ENCODE assay signal across 23 cellular contexts in genomic region chr2:236459393-236459792, GRCh38.
"Had no signal": no experiment of that assay in that cellular context is flagged by ENCODE, and none has a peak within 500 bp of the region (broad histone marks: within the 10 kb centered on the region; RNA-seq: fewer than 3 reads in every experiment).

No MANE protein-coding gene starts in this region.

- H3K4me1 ChIP-seq: gastrocnemius medialis, left lung, parathyroid adenoma, right lobe of liver, suprapubic skin, transverse colon, vagina had no signal

- DNase-seq: cortex of kidney; effector memory CD8-positive, alpha-beta T cell; gastrocnemius medialis; head of caudate nucleus; left lung; mesenchymal stem cell; mucosa of descending colon; naive B cell; right lobe of liver; stimulated activated CD4-positive, alpha-beta T cell treated with anti-CD3 and anti-CD28 coated beads, Interleukin-12 subunit alpha, Interleukin-12 subunit beta, amount 100 ng/mL, for 4 hours; stimulated activated CD4-positive, alpha-beta T cell treated with anti-CD3 and anti-CD28 coated beads, Interleukin-1b, Interleukin-23, amount 100 ng/mL, for 48 hours; stimulated activated CD4-positive, alpha-beta T cell treated with anti-CD3 and anti-CD28 coated beads, Interleukin-4, amount 100 ng/mL, for 1 hour; stimulated activated CD8-positive, alpha-beta memory T cell treated with anti-CD3 and anti-CD28 coated beads, Interleukin-4, amount 100 ng/mL, for 48 hours; stimulated activated naive CD4-positive, alpha-beta T cell; stimulated activated naive CD8-positive, alpha-beta T cell treated with anti-CD3 and anti-CD28 coated beads, Interleukin-15, amount 100 ng/mL, for 72 hours; transverse colon had no signal

- H3K27ac ChIP-seq: gastrocnemius medialis, left lung, neutrophil, parathyroid adenoma, right lobe of liver, suprapubic skin, transverse colon, vagina had no signal

- H3K9me3 ChIP-seq: mucosa of descending colon, neutrophil, right lobe of liver, transverse colon, vagina had no signal

- H3K27me3 ChIP-seq: neutrophil, right lobe of liver, transverse colon, vagina had no signal

- ATAC-seq: effector memory CD8-positive, alpha-beta T cell; gastrocnemius medialis; left lung; mucosa of descending colon; natural killer cell treated with Interleukin-12 subunit alpha and Interleukin-12 subunit beta and Interleukin-15 and Interleukin-18, amount 100 ng/mL, for 72 hours; right lobe of liver; stimulated activated naive CD8-positive, alpha-beta T cell treated with anti-CD3 and anti-CD28 coated beads, Interleukin-15, amount 100 ng/mL, for 72 hours had no signal

- H3K4me3 ChIP-seq: gastrocnemius medialis, left lung, mucosa of descending colon, right lobe of liver, smooth muscle cell, suprapubic skin, transverse colon, vagina had no signal

- FAIRE-seq: keratinocyte had no signal

- H3K36me3 ChIP-seq: gastrocnemius medialis, left lung, neutrophil, right lobe of liver, suprapubic skin, transverse colon, vagina had no signal
